Comparison of ENCODE assay signal across 18 cellular contexts in genomic region chr22:45425531-45426265, GRCh38. TPM values are rescaled to one million over a fixed set of nuclear protein-coding genes. Genes with fewer than 3 reads are reported as not detected.
DNase-seq lines count a peak whose midpoint lies in the region; ATAC-seq, FAIRE-seq and TF ChIP-seq lines count a peak whose summit lies in the region.
"Had no signal": no experiment of that assay in that cellular context is flagged by ENCODE, and none has a peak within 500 bp of the region (broad histone marks: within the 10 kb centered on the region; RNA-seq: fewer than 3 reads in every experiment).

No MANE protein-coding gene starts in this region.

- FAIRE-seq in HepG2 (lab: Jason Lieb, UNC): no peak
- FAIRE-seq: H54 had no signal

- no peak for ATAC-seq in HepG2
- no peak for ATAC-seq in HG03045 (IDR thresholded peaks at IDR 0.05; ENCODE audit: unreplicated experiment)
- no peak for ATAC-seq in HG02852 (IDR thresholded peaks at IDR 0.05; ENCODE audit: unreplicated experiment)

- H3K9me3 ChIP-seq in HEK293 (ENCODE audit: control insufficient read depth, insufficient read depth, low read depth, low read length) (no peaks in the 10 kb centered on the region), SJSA1 (replicated peaks) (no peaks in the 10 kb centered on the region), HepG2 (ENCODE audit: low read length) (no peaks in the 10 kb centered on the region), suprapubic skin (no peaks in the 10 kb centered on the region)
- H3K9me3 ChIP-seq in effector memory CD4-positive, alpha-beta T cell (ENCODE audit: control insufficient read depth, low read length): no peaks in the 10 kb centered on the region

- TF ChIP-seq CTCF in HEK293 (tag by site-specific recombination; IDR thresholded peaks at IDR 0.05) (no peak), HepG2 (CRISPR knock-in tag; IDR thresholded peaks at IDR 0.05) (no peak), suprapubic skin (IDR thresholded peaks at IDR 0.05) (no peak)

- H3K4me2 ChIP-seq in HepG2 (ENCODE audit: low read depth, low read length): no peak overlapping the region

- DNase-seq in SJSA1 (ENCODE audit: low read depth in 1 of 2, low spot score in 2 of 2) (peak in 1 of 2 experiments; percentile 37), HepG2 (ENCODE audit: low spot score) (no peak), suprapubic skin (ENCODE audit: low spot score in 2 of 2) (peak; percentile 58 to 72)
- DNase-seq in effector memory CD4-positive, alpha-beta T cell: no peak
- DNase-seq: ACHN, DMS 273 treated with DMSO at 0.1 percent for 48 hours, DND-41, NCI-H1417 treated with DMSO at 0.1 percent for 48 hours, NCI-H187 treated with DMSO at 0.1 percent for 48 hours, NCI-H2227 treated with DMSO at 0.1 percent for 48 hours, NCI-H510A treated with DMSO at 0.1 percent for 48 hours, SHP77 treated with DMSO at 0.1 percent for 48 hours had no signal

- TF ChIP-seq POLR2A in HepG2 (IDR thresholded peaks at IDR 0.05; ENCODE audit: insufficient read depth in 1 of 2, low read depth in 2 of 2, low read length in 2 of 2): no peak
- no peak for TF ChIP-seq POLR2A in suprapubic skin (IDR thresholded peaks at IDR 0.05)

- 72% methylated on average over 20 of the region's 23 CpGs for WGBS in HepG2 (ENCODE audit: low lambda C conversion rate)
- 85% methylated on average over 14 of the region's 23 CpGs for WGBS in suprapubic skin

- in situ Hi-C loops in HepG2 (cut with HindIII; ENCODE audit: extremely low pct_ligation_motif_present, low pct_unique_long_range_greater_than_20kb): loop anchor here (5.0 kb wide), 1 partner anchor 48 kb away; no protein-coding TSS in a partner anchor

- H3K4me3 ChIP-seq in HEK293 (ENCODE audit: low read depth, low read length): no peak overlapping the region
- no peak overlapping the region for H3K4me3 ChIP-seq in SJSA1
- H3K4me3 ChIP-seq in HepG2 (replicated peaks in 1 of 3; ENCODE audit: insufficient read depth in 1 of 3, low read depth in 2 of 3, low read length in 3 of 3): no peak overlapping the region
- no peak overlapping the region for H3K4me3 ChIP-seq in suprapubic skin
- H3K4me3 ChIP-seq in effector memory CD4-positive, alpha-beta T cell (ENCODE audit: insufficient read depth, low read depth, low read length, poor library complexity, severe bottlenecking): no peak overlapping the region

- no peaks in the 10 kb centered on the region for H4K20me1 ChIP-seq in HepG2 (ENCODE audit: insufficient read depth, low read length)

- POLR2A ChIA-PET in HEK293 (lab: Yijun Ruan, JAX): no interaction called here
- POLR2A ChIA-PET in HepG2 (lab: Yijun Ruan, JAX): no interaction called here

- TF ChIP-seq EP300 in HepG2 (IDR thresholded peaks at IDR 0.05; ENCODE audit: low read depth in 2 of 2, low read length in 2 of 2): no peak
- no peak for TF ChIP-seq EP300 in HepG2 (CRISPR knock-in tag; IDR thresholded peaks at IDR 0.05; ENCODE audit: borderline replicate concordance)
- TF ChIP-seq EP300 in suprapubic skin (IDR thresholded peaks at IDR 0.05): no peak

- H3K27me3 ChIP-seq in SJSA1 (replicated peaks) (no peaks in the 10 kb centered on the region), HepG2 (ENCODE audit: control insufficient read depth in 1 of 2, insufficient read depth in 2 of 2, low read length in 2 of 2) (peaks cover 6 to 27% of the 10 kb centered on the region in 2 experiments; a peak in 3 of 5 replicates), suprapubic skin (no peaks in the 10 kb centered on the region)
- H3K27me3 ChIP-seq in effector memory CD4-positive, alpha-beta T cell (replicated peaks; ENCODE audit: control insufficient read depth, insufficient read depth, low read length, poor library complexity, severe bottlenecking): no peaks in the 10 kb centered on the region

- TF ChIP-seq RAD21 in HepG2 (CRISPR knock-in tag; IDR thresholded peaks at IDR 0.05): no peak

- no peak overlapping the region for H2AFZ ChIP-seq in HepG2 (ENCODE audit: low read length)

- no TSS peak for BruUV-seq in HepG2 (replicated peaks; lab: Mats Ljungman, UMichigan)

- H3K36me3 ChIP-seq in HEK293 (ENCODE audit: control insufficient read depth in 2 of 2, insufficient read depth in 1 of 2, low read length in 2 of 2) (no peaks in the 10 kb centered on the region), SJSA1 (no peaks in the 10 kb centered on the region), HepG2 (replicated peaks in 1 of 2; ENCODE audit: control insufficient read depth in 1 of 2, insufficient read depth in 2 of 2, low read length in 2 of 2) (no peaks in the 10 kb centered on the region), suprapubic skin (no peaks in the 10 kb centered on the region)
- H3K36me3 ChIP-seq in effector memory CD4-positive, alpha-beta T cell (ENCODE audit: control insufficient read depth, insufficient read depth, low read length): no peaks in the 10 kb centered on the region

- H3K4me1 ChIP-seq in HEK293 (ENCODE audit: control insufficient read depth, insufficient read depth, low read length) (no peaks in the 10 kb centered on the region), SJSA1 (replicated peaks) (peaks cover 40% of the 10 kb centered on the region), HepG2 (ENCODE audit: insufficient read depth, low read length) (no peaks in the 10 kb centered on the region), suprapubic skin (peaks cover 8% of the 10 kb centered on the region)
- no peaks in the 10 kb centered on the region for H3K4me1 ChIP-seq in effector memory CD4-positive, alpha-beta T cell (ENCODE audit: control insufficient read depth, insufficient read depth, low read length, poor library complexity, severe bottlenecking)

- H3K9ac ChIP-seq in HepG2 (ENCODE audit: insufficient read depth, low read depth, low read length): no peak overlapping the region

- intact Hi-C loops in HepG2 (cut with micrococcal nuclease; ENCODE audit: unreplicated experiment): no loop called here

- H3K27ac ChIP-seq in HEK293 (ENCODE audit: extremely low read depth, low read depth, low read length): no peak overlapping the region
- peak overlapping the region; percentile 71 for H3K27ac ChIP-seq in SJSA1
- H3K27ac ChIP-seq in HepG2 (ENCODE audit: extremely low read length, insufficient read depth, low read length): no peak overlapping the region
- no peak overlapping the region for H3K27ac ChIP-seq in suprapubic skin
- H3K27ac ChIP-seq in effector memory CD4-positive, alpha-beta T cell (ENCODE audit: insufficient read depth, low read length, poor library complexity, severe bottlenecking): no peak overlapping the region
- H3K27ac ChIP-seq: C4-2B had no signal

- CTCF ChIA-PET in HEK293 (lab: Yijun Ruan, JAX) (no interaction called here), HepG2 (lab: Yijun Ruan, JAX; ENCODE audit: low intra/inter-chr PET ratio, low total read pairs) (no interaction called here)

- H3K79me2 ChIP-seq in HepG2 (ENCODE audit: insufficient read depth, low read length): no peaks in the 10 kb centered on the region

RNA-seq across cellular contexts. Expression of gene RIBC2, which starts 12.2 kb away (rescaled TPM):
- not detected in 2 replicates for total RNA-seq in SJSA1 (2014; rRNA removed; shearing (Covaris generic))
- total RNA-seq in HepG2 (2016; rRNA removed; fragmentation: Illumina TruSeq; extraction: Trizol): 0.55 and 0.81 TPM in 2 replicates
- total RNA-seq in HepG2 (2016; cell fraction: cytosol; rRNA removed; fragmentation: Illumina TruSeq; extraction: Trizol; ENCODE audit: low read depth): 0.53 TPM in 1 of 2 replicates, not detected in the other
- 0.50 and 0.54 TPM in 2 replicates for total RNA-seq in HepG2 (2016; cell fraction: insoluble cytoplasmic fraction; rRNA removed; fragmentation: Illumina TruSeq; extraction: Trizol)
- total RNA-seq in HepG2 (2016; cell fraction: membrane; rRNA removed; fragmentation: Illumina TruSeq; extraction: Trizol): 0.19 and 0.24 TPM in 2 replicates
- total RNA-seq in HepG2 (2016; cell fraction: nucleus; rRNA removed; fragmentation: Illumina TruSeq; extraction: Trizol): 0.97 and 1.2 TPM in 2 replicates
- not detected in 2 replicates for polyA plus RNA-seq in HepG2 (2011; rRNA removed)
- polyA plus RNA-seq in HepG2 (2011; cell fraction: cytosol; rRNA removed): 0.08 TPM in 1 of 2 replicates, not detected in the other
- polyA plus RNA-seq in HepG2 (2011; cell fraction: nucleus; rRNA removed): 0.19 and 0.39 TPM in 2 replicates
- not detected in 2 replicates for polyA plus RNA-seq in HepG2 (2012)
- polyA plus RNA-seq in HepG2 (2016; cell fraction: cytosol; fragmentation: Illumina TruSeq; extraction: Trizol; ENCODE audit: low read depth): 0.24 TPM in 1 of 2 replicates, not detected in the other
- 0.72 and 0.81 TPM in 2 replicates for polyA plus RNA-seq in HepG2 (2016; cell fraction: insoluble cytoplasmic fraction; fragmentation: Illumina TruSeq; extraction: Trizol; ENCODE audit: low read depth)
- polyA plus RNA-seq in HepG2 (2016; cell fraction: membrane; fragmentation: Illumina TruSeq; extraction: Trizol; ENCODE audit: low read depth): 0.16 and 0.27 TPM in 2 replicates
- 0.76 and 2.4 TPM in 2 replicates for polyA plus RNA-seq in HepG2 (2016; cell fraction: nucleus; fragmentation: Illumina TruSeq; extraction: Trizol; ENCODE audit: insufficient read depth, low read depth)
- polyA minus RNA-seq in HepG2 (2011; rRNA and poly(A)+ RNA removed; ENCODE audit: low replicate concordance): 0.28 and 1.9 TPM in 2 replicates
- 0.44 TPM in 1 of 2 replicates, not detected in the other for polyA minus RNA-seq in HepG2 (2011; cell fraction: cytosol; rRNA and poly(A)+ RNA removed)
- 0.52 and 0.75 TPM in 2 replicates for polyA minus RNA-seq in HepG2 (2011; cell fraction: nucleus; rRNA and poly(A)+ RNA removed)
- total RNA-seq in suprapubic skin: 1 to 10 TPM in 1 of 4 donors, under 1 TPM in 1, not detected in 2; 0.30 to 5.7 TPM

RNA-seq across cellular contexts. Expression of gene SMC1B, which starts 12.3 kb away (rescaled TPM):
- not detected in 2 replicates for total RNA-seq in SJSA1 (2014; rRNA removed; shearing (Covaris generic))
- total RNA-seq in HepG2 (2016; rRNA removed; fragmentation: Illumina TruSeq; extraction: Trizol) (not detected in 2 replicates), suprapubic skin (under 1 TPM in 1 of 4 donors, not detected in 3; 0.21 TPM)
- not detected in 2 replicates for total RNA-seq in HepG2 (2016; cell fraction: cytosol; rRNA removed; fragmentation: Illumina TruSeq; extraction: Trizol; ENCODE audit: low read depth)
- total RNA-seq in HepG2 (2016; cell fraction: insoluble cytoplasmic fraction; rRNA removed; fragmentation: Illumina TruSeq; extraction: Trizol): not detected in 2 replicates
- total RNA-seq in HepG2 (2016; cell fraction: membrane; rRNA removed; fragmentation: Illumina TruSeq; extraction: Trizol): not detected in 2 replicates
- not detected in 2 replicates for total RNA-seq in HepG2 (2016; cell fraction: nucleus; rRNA removed; fragmentation: Illumina TruSeq; extraction: Trizol)
- polyA plus RNA-seq in HepG2 (2011; rRNA removed): not detected in 2 replicates
- not detected in 2 replicates for polyA plus RNA-seq in HepG2 (2011; cell fraction: cytosol; rRNA removed)
- not detected in 2 replicates for polyA plus RNA-seq in HepG2 (2011; cell fraction: nucleus; rRNA removed)
- polyA plus RNA-seq in HepG2 (2012): 0.04 TPM in 1 of 2 replicates, not detected in the other
- not detected in 2 replicates for polyA plus RNA-seq in HepG2 (2016; cell fraction: cytosol; fragmentation: Illumina TruSeq; extraction: Trizol; ENCODE audit: low read depth)
- polyA plus RNA-seq in HepG2 (2016; cell fraction: insoluble cytoplasmic fraction; fragmentation: Illumina TruSeq; extraction: Trizol; ENCODE audit: low read depth): not detected in 2 replicates
- polyA plus RNA-seq in HepG2 (2016; cell fraction: membrane; fragmentation: Illumina TruSeq; extraction: Trizol; ENCODE audit: low read depth): not detected in 2 replicates
- not detected in 2 replicates for polyA plus RNA-seq in HepG2 (2016; cell fraction: nucleus; fragmentation: Illumina TruSeq; extraction: Trizol; ENCODE audit: insufficient read depth, low read depth)
- not detected in 2 replicates for polyA minus RNA-seq in HepG2 (2011; rRNA and poly(A)+ RNA removed; ENCODE audit: low replicate concordance)
- polyA minus RNA-seq in HepG2 (2011; cell fraction: cytosol; rRNA and poly(A)+ RNA removed): not detected in 2 replicates
- polyA minus RNA-seq in HepG2 (2011; cell fraction: nucleus; rRNA and poly(A)+ RNA removed): not detected in 2 replicates
- total RNA-seq: G401 had no signal

Comparison
In these comparisons a context has a peak if more than half of its experiments do, and no peak if none do; other contexts are left out.
1. DNase-seq: peak in suprapubic skin (2 of 2); none in HepG2 (single experiment) and effector memory CD4-positive, alpha-beta T cell (0 of 3).